1 cellular context compared by ENCODE assay signal in genomic region chr10:62992145-62992721, GRCh38.
TF ChIP-seq lines count a peak whose summit lies in the region.

No MANE protein-coding gene starts in this region.

TF ChIP-seq in GM12878, 131 proteins besides CTCF, POLR2A, EP300 and RAD21 (continued from another document):
- TF ChIP-seq, protein P1, sequence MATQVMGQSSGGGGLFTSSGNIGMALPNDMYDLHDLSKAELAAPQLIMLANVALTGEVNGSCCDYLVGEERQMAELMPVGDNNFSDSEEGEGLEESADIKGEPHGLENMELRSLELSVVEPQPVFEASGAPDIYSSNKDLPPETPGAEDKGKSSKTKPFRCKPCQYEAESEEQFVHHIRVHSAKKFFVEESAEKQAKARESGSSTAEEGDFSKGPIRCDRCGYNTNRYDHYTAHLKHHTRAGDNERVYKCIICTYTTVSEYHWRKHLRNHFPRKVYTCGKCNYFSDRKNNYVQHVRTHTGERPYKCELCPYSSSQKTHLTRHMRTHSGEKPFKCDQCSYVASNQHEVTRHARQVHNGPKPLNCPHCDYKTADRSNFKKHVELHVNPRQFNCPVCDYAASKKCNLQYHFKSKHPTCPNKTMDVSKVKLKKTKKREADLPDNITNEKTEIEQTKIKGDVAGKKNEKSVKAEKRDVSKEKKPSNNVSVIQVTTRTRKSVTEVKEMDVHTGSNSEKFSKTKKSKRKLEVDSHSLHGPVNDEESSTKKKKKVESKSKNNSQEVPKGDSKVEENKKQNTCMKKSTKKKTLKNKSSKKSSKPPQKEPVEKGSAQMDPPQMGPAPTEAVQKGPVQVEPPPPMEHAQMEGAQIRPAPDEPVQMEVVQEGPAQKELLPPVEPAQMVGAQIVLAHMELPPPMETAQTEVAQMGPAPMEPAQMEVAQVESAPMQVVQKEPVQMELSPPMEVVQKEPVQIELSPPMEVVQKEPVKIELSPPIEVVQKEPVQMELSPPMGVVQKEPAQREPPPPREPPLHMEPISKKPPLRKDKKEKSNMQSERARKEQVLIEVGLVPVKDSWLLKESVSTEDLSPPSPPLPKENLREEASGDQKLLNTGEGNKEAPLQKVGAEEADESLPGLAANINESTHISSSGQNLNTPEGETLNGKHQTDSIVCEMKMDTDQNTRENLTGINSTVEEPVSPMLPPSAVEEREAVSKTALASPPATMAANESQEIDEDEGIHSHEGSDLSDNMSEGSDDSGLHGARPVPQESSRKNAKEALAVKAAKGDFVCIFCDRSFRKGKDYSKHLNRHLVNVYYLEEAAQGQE (IDR thresholded peaks at IDR 0.05; ENCODE audit: low read depth, low read length), result no peak
- TF ChIP-seq POU2F2 (IDR thresholded peaks at IDR 0.05; ENCODE audit: borderline replicate concordance, low read depth, low read length) (peak; percentile 23; the same call in 1 of the 3 replicates), MEF2A (IDR thresholded peaks at IDR 0.05; ENCODE audit: insufficient read depth, low read depth, low read length) (peak; percentile 92), DPF2 (IDR thresholded peaks at IDR 0.05) (peak; percentile 79), BHLHE40 (IDR thresholded peaks at IDR 0.05; ENCODE audit: borderline replicate concordance in 1 of 2, low read depth in 2 of 2, low read length in 1 of 2) (0 out of 4 replicates have a peak, but pooled peaks of 1 of the 2 experiments have one; percentile 5), TARDBP (IDR thresholded peaks at IDR 0.05; ENCODE audit: borderline replicate concordance) (no peak), PML (IDR thresholded peaks at IDR 0.05; ENCODE audit: low read length) (peak; percentile 34; the same call in 1 of the 2 replicates), ATF7 (IDR thresholded peaks at IDR 0.05; ENCODE audit: low read depth) (peak; percentile 86), KAT2A (conservative IDR thresholded peaks at IDR 0.05; ENCODE audit: control insufficient read depth, low read depth, low read length) (no peak), RB1 (IDR thresholded peaks at IDR 0.05; ENCODE audit: borderline replicate concordance) (no peak), TCF12 (IDR thresholded peaks at IDR 0.05; ENCODE audit: low read depth, low read length) (0 out of 2 replicates have a peak, but pooled peaks have one; percentile 34), TAF1 (IDR thresholded peaks at IDR 0.05; ENCODE audit: borderline replicate concordance, low read depth, low read length) (no peak), ZBED1 (IDR thresholded peaks at IDR 0.05; ENCODE audit: borderline replicate concordance) (peak; percentile 20; the same call in 1 of the 2 replicates), MTA2 (IDR thresholded peaks at IDR 0.05; ENCODE audit: low read depth) (peak; percentile 81), FOXM1 (IDR thresholded peaks at IDR 0.05; ENCODE audit: low read depth, low read length) (peak; percentile 51; the same call in 1 of the 2 replicates), JUNB (IDR thresholded peaks at IDR 0.05) (peak; percentile 77), ZBTB11 (CRISPR knock-in tag; IDR thresholded peaks at IDR 0.05) (no peak), ETV6 (conservative IDR thresholded peaks at IDR 0.05 in 1 of 2, IDR thresholded peaks at IDR 0.05 in 1 of 2; ENCODE audit: borderline replicate concordance in 1 of 2, low read depth in 1 of 2) (peak in 1 of 2 experiments; percentile 38; a peak in 1 of 4 replicates), RELA (IDR thresholded peaks at IDR 0.05; ENCODE audit: borderline replicate concordance, partially characterized antibody) (peak; percentile 71), NRF1 (conservative IDR thresholded peaks at IDR 0.05; ENCODE audit: low read depth, low read length) (no peak), CREM (IDR thresholded peaks at IDR 0.05; ENCODE audit: low read depth) (peak; percentile 64), IKZF1 (conservative IDR thresholded peaks at IDR 0.05) (peak; percentile 91), SMAD5 (IDR thresholded peaks at IDR 0.05; ENCODE audit: low read depth) (no peak)
- TF ChIP-seq, protein P2, sequence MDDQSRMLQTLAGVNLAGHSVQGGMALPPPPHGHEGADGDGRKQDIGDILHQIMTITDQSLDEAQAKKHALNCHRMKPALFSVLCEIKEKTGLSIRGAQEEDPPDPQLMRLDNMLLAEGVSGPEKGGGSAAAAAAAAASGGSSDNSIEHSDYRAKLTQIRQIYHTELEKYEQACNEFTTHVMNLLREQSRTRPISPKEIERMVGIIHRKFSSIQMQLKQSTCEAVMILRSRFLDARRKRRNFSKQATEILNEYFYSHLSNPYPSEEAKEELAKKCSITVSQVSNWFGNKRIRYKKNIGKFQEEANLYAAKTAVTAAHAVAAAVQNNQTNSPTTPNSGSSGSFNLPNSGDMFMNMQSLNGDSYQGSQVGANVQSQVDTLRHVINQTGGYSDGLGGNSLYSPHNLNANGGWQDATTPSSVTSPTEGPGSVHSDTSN (IDR thresholded peaks at IDR 0.05; ENCODE audit: insufficient replicate concordance, low read depth, low read length), result no peak
